Comparison of ENCODE assay signal across 18 cellular contexts in the genomic region with DNA sequence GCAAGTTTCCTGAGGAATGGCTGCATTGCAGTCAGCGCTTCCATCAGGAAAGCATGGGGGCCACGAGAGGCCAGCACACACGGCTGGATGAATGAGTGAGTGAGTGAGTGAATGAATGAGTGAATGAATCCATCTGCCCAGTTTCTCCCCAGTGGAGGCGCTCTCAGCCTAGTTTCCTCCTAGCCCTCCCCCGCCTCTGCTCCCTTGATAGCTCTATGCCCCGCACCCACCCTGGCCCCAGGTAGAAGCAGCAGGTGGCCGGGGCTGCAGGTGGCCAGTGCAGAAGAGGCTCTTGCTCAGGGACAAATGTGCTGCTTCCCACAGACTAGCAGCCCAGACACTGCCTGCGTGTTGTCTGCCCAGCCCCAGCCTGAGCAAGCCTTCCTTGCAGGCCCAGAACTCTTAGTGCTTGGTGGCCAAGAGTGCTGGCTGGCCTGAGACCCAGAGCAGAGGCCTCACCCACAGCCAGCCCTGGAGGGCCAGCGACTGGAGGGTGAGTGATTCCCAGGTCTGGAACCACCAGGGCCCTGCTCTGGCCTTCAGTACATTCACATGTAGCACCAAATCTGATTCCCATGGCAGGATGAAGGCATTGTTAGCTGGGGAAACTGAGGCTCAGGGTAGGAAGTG.
"Had no signal": no experiment of that assay in that cellular context is flagged by ENCODE, and none has a peak within 500 bp of the region (broad histone marks: within the 10 kb centered on the region; RNA-seq: fewer than 3 reads in every experiment).

No MANE protein-coding gene starts in this region.

- ATAC-seq: activated naive CD4-positive, alpha-beta T cell treated with anti-CD3 and anti-CD28 coated beads, Interleukin-2, amount 50 U/mL, for 72 hours; left lung had no signal

- H3K36me3 ChIP-seq: brain microvascular endothelial cell, left lung, ovary, thoracic aorta had no signal

- H3K27ac ChIP-seq: brain microvascular endothelial cell, ovary, thoracic aorta had no signal

- H3K27ac Mint-ChIP-seq: activated T-helper 2 cell treated with anti-CD3 and anti-CD28 coated beads, Interferon-gamma antibody, Interleukin-2, Interleukin-4, amounts not matched to agents 10 μg/mL and 5 μg/mL and 100 μg/mL, durations not matched to agents 14 hours and 24 hours and 36 hours; endodermal cell; memory B cell; stimulated activated naive CD8-positive, alpha-beta T cell treated with anti-CD3 and anti-CD28 coated beads, Interleukin-15, Interleukin-2, amounts not matched to agents 100 ng/mL and 50 ng/mL, for 24 hours had no signal

- H3K4me3 Mint-ChIP-seq: endodermal cell; memory B cell; nephron; stimulated activated naive CD8-positive, alpha-beta T cell treated with anti-CD3 and anti-CD28 coated beads, Interleukin-15, Interleukin-2, amounts not matched to agents 100 ng/mL and 50 ng/mL, for 24 hours had no signal

- H3K4me1 Mint-ChIP-seq: endodermal cell, nephron had no signal

- H3K27me3 ChIP-seq: brain microvascular endothelial cell, ovary had no signal

- DNase-seq: activated CD4-positive, alpha-beta T cell treated with anti-CD3 and anti-CD28 coated beads, Interleukin-2, amount 50 U/mL, for 1 hour; activated CD4-positive, CD25-positive, alpha-beta regulatory T cell; activated T-cell treated with anti-CD3 and anti-CD28 coated beads for 4 hours; amygdala; brain microvascular endothelial cell; endodermal cell; erythroblast; left lung; ovary; stimulated activated CD4-positive, alpha-beta T cell treated with anti-CD3 and anti-CD28 coated beads, Interleukin-4, amount 100 ng/mL, for 1 hour; stimulated activated CD8-positive, alpha-beta memory T cell treated with anti-CD3 and anti-CD28 coated beads, Interleukin-4, amount 100 ng/mL, for 48 hours had no signal

- H3K4me3 ChIP-seq: left lung, ovary, thoracic aorta had no signal

- H3K9me3 ChIP-seq: ovary, thoracic aorta had no signal

- H3K9me3 Mint-ChIP-seq: activated naive CD4-positive, alpha-beta T cell treated with anti-CD3 and anti-CD28 coated beads, Interleukin-2, amount 50 U/mL, for 72 hours; memory B cell; stimulated activated naive CD8-positive, alpha-beta T cell treated with anti-CD3 and anti-CD28 coated beads, Interleukin-15, Interleukin-2, amounts not matched to agents 100 ng/mL and 50 ng/mL, for 24 hours had no signal

- FAIRE-seq: keratinocyte had no signal

- H3K36me3 Mint-ChIP-seq: activated naive CD4-positive, alpha-beta T cell treated with anti-CD3 and anti-CD28 coated beads, Interleukin-2, amount 50 U/mL, for 72 hours had no signal
